Comparison of ENCODE assay signal across 1 cellular context in genomic region chr3:166630190-166630589, GRCh38.
TF ChIP-seq lines count a peak whose summit lies in the region.

No MANE protein-coding gene starts in this region.

TF ChIP-seq in HEK293, 187 proteins besides CTCF, POLR2A, EP300 and RAD21 (continued from another document):
- peak; percentile 46 for TF ChIP-seq ZBTB11 (tag by site-specific recombination; conservative IDR thresholded peaks at IDR 0.05; ENCODE audit: low read depth)
- TF ChIP-seq ZNF433 (tag by site-specific recombination; IDR thresholded peaks at IDR 0.05; ENCODE audit: low read depth) = peak; percentile 68; the same call in 1 of the 2 replicates
- peak; percentile 49 for TF ChIP-seq ZNF555 (tag by site-specific recombination; conservative IDR thresholded peaks at IDR 0.05)
- no peak for TF ChIP-seq MEIS1 (CRISPR knock-in tag; IDR thresholded peaks at IDR 0.05; ENCODE audit: borderline replicate concordance)
- no peak for TF ChIP-seq FEZF1 (tag by site-specific recombination; IDR thresholded peaks at IDR 0.05)
- TF ChIP-seq ZNF416 (tag by site-specific recombination; IDR thresholded peaks at IDR 0.05) = no peak
- peak; percentile 68; the same call in 1 of the 2 replicates for TF ChIP-seq ZNF394 (tag by site-specific recombination; IDR thresholded peaks at IDR 0.05; ENCODE audit: borderline replicate concordance)
- no peak for TF ChIP-seq MZF1 (tag by site-specific recombination; IDR thresholded peaks at IDR 0.05; ENCODE audit: borderline replicate concordance)
- TF ChIP-seq ZNF707 (tag by site-specific recombination; IDR thresholded peaks at IDR 0.05) = no peak
- no peak for TF ChIP-seq ZNF488 (tag by site-specific recombination; IDR thresholded peaks at IDR 0.05)
- TF ChIP-seq ZNF426 (tag by site-specific recombination; IDR thresholded peaks at IDR 0.05) = peak; percentile 71
TF ChIP-seq in HEK293: peak in this region for 10.
